In the genomic region with DNA sequence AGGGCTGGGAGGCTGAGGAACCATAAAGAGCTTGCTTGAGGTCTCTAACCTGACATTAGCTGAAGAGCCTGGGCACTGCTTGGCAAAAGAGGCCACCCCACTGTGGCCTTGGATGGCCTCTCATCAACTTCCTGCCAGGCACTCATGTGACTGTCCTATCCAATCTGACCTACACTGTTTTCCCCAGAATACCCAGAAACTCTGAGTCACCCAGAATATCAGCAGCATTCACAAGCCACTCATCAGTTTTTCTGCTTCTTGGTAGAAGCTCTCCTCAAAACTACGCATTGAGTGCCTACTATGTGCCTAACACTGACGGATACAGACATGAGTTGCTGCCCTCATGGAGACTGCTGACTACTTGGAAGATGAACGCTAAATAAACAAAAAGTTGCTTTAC, we compare ENCODE assay signal across 9 cellular contexts. TPM values are rescaled to one million over a fixed set of nuclear protein-coding genes. Genes with fewer than 3 reads are reported as not detected.
DNase-seq lines count a peak whose midpoint lies in the region; ATAC-seq lines count a peak whose summit lies in the region.
"Had no signal": no experiment of that assay in that cellular context is flagged by ENCODE, and none has a peak within 500 bp of the region (broad histone marks: within the 10 kb centered on the region; RNA-seq: fewer than 3 reads in every experiment).

No MANE protein-coding gene starts in this region.

- H3K9me3 Mint-ChIP-seq in activated CD4-positive, alpha-beta memory T cell treated with anti-CD3 and anti-CD28 coated beads, Interleukin-2, amount 10 ng/mL, durations not matched to agents 7 days and 5 days: no peaks in the 10 kb centered on the region
- H3K9me3 Mint-ChIP-seq: nephron had no signal

- CTCF ChIA-PET in activated CD4-positive, alpha-beta memory T cell treated with anti-CD3 and anti-CD28 coated beads, Interleukin-2, amount 10 ng/mL, durations not matched to agents 7 days and 5 days (lab: Charles Lee): interaction anchor here (1.0 to 1.2 kb wide), 3 partner anchors 10 to 279 kb away, joined by 3 to 4 read pairs (median 4); a partner anchor contains a TSS

- H3K4me1 Mint-ChIP-seq in activated CD4-positive, alpha-beta memory T cell treated with anti-CD3 and anti-CD28 coated beads, Interleukin-2, amount 10 ng/mL, durations not matched to agents 7 days and 5 days: peaks cover 26% of the 10 kb centered on the region

- H3K4me3 Mint-ChIP-seq in activated CD4-positive, alpha-beta memory T cell treated with anti-CD3 and anti-CD28 coated beads, Interleukin-2, amount 10 ng/mL, durations not matched to agents 7 days and 5 days: no peak overlapping the region
- H3K4me3 Mint-ChIP-seq: nephron had no signal

- H3K36me3 Mint-ChIP-seq in activated CD4-positive, alpha-beta memory T cell treated with anti-CD3 and anti-CD28 coated beads, Interleukin-2, amount 10 ng/mL, durations not matched to agents 7 days and 5 days (ENCODE audit: low read depth): peaks cover 9% of the 10 kb centered on the region

- POLR2A ChIA-PET in activated CD4-positive, alpha-beta memory T cell treated with anti-CD3 and anti-CD28 coated beads, Interleukin-2, amount 10 ng/mL, durations not matched to agents 7 days and 5 days (lab: Charles Lee): no interaction called here

- intact Hi-C loops in left cardiac atrium (cut with DNase I): loop anchor here in 1 of 2 donors (10.0 kb wide), 1 partner anchor 48 kb away; a partner anchor contains a TSS

- H3K27ac Mint-ChIP-seq in activated CD4-positive, alpha-beta memory T cell treated with anti-CD3 and anti-CD28 coated beads, Interleukin-2, amount 10 ng/mL, durations not matched to agents 7 days and 5 days: peak overlapping the region; percentile 46

- ATAC-seq in left cardiac atrium (peak in 1 of 2 donors; percentile 53), GM21576 (IDR thresholded peaks at IDR 0.05; ENCODE audit: unreplicated experiment) (no peak), GM18867 (IDR thresholded peaks at IDR 0.05; ENCODE audit: unreplicated experiment) (no peak)

- no peaks in the 10 kb centered on the region for H3K27me3 Mint-ChIP-seq in activated CD4-positive, alpha-beta memory T cell treated with anti-CD3 and anti-CD28 coated beads, Interleukin-2, amount 10 ng/mL, durations not matched to agents 7 days and 5 days

- peak; percentile 11 for DNase-seq in activated T-cell treated with anti-CD3 and anti-CD28 coated beads for 48 hours (ENCODE audit: low read depth)
- no peak for DNase-seq in activated T-cell treated with anti-CD3 and anti-CD28 coated beads for 4 hours
- peak; percentile 33 for DNase-seq in activated CD4-positive, alpha-beta memory T cell treated with anti-CD3 and anti-CD28 coated beads, Interleukin-2, amount 10 ng/mL, durations not matched to agents 7 days and 5 days
- peak; percentile 60 for DNase-seq in left cardiac atrium
- DNase-seq in stimulated activated CD4-positive, alpha-beta T cell treated with anti-CD3 and anti-CD28 coated beads, Interleukin-4, amount 100 ng/mL, for 24 hours: peak; percentile 13
- DNase-seq in amniotic stem cell (lab: John Stamatoyannopoulos, UW): no peak

RNA-seq across cellular contexts. Expression of a gene that starts 4.1 kb away (rescaled TPM):
- 10 to 100 TPM; 71.8 to 74.0 TPM for total RNA-seq in activated CD4-positive, alpha-beta memory T cell treated with anti-CD3 and anti-CD28 coated beads, Interleukin-2, amount 10 ng/mL, durations not matched to agents 7 days and 5 days
- total RNA-seq in left cardiac atrium: 10 to 100 TPM; 38.9 to 45.0 TPM

RNA-seq across cellular contexts. Expression of a gene that starts 48.5 kb away (rescaled TPM):
- total RNA-seq in activated CD4-positive, alpha-beta memory T cell treated with anti-CD3 and anti-CD28 coated beads, Interleukin-2, amount 10 ng/mL, durations not matched to agents 7 days and 5 days: under 1 TPM in 1 of 2 experiments, not detected in 1; 0.13 TPM
- total RNA-seq in left cardiac atrium: not detected

Comparison
In these comparisons a context has a peak if more than half of its experiments do, and no peak if none do; other contexts are left out.
1. DNase-seq: peak in activated T-cell treated with anti-CD3 and anti-CD28 coated beads for 48 hours (single experiment), activated CD4-positive, alpha-beta memory T cell treated with anti-CD3 and anti-CD28 coated beads, Interleukin-2, amount 10 ng/mL, durations not matched to agents 7 days and 5 days (single experiment), left cardiac atrium (single experiment) and stimulated activated CD4-positive, alpha-beta T cell treated with anti-CD3 and anti-CD28 coated beads, Interleukin-4, amount 100 ng/mL, for 24 hours (single experiment); none in activated T-cell treated with anti-CD3 and anti-CD28 coated beads for 4 hours (single experiment) and amniotic stem cell (single experiment).